Comparison of ENCODE assay signal across 9 cellular contexts in the genomic region with DNA sequence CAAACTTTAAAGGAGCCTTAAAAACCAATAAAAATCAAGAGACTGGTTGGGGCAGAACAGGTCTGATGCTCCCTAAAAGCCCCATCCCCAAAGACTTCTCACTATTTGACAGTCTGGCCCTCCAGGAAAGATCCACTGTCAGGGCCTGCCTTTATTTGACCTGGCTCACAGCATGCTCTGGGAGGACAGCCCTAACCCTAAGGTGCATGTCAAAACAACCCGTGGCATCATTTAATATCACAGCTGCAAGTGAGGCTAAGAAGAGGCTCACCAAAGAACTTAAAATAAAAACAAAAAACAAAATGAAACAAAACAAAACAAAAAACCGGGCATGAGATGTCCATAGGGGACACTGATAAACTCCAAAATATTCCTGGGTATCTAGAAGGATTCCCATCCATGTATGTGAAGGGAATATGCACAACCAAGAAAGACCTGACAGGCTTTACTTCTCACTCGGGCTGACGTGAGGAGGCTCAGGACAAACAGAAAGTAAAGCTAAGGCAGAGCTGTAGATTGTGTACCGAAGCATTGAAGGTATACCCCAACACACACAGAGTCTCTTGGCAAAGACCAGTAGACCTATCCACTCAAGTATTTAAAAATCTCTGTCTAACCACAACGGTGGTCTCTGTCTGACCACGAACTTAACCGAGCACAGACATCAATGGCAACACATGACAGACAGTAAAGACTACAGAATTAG. TPM values are rescaled to one million over a fixed set of nuclear protein-coding genes. Genes with fewer than 3 reads are reported as not detected.
A peak's percentile ranks its signal among the peaks of the same experiment; 100 is the strongest.
DNase-seq lines count a peak whose midpoint lies in the region; ATAC-seq lines count a peak whose summit lies in the region.
"Had no signal": no experiment of that assay in that cellular context is flagged by ENCODE, and none has a peak within 500 bp of the region (broad histone marks: within the 10 kb centered on the region; RNA-seq: fewer than 3 reads in every experiment).

No MANE protein-coding gene starts in this region.

- intact Hi-C loops in sciatic nerve (cut with DNase I), result no loop called here

- H3K9me3 Mint-ChIP-seq in activated CD8-positive, alpha-beta memory T cell treated with anti-CD3 and anti-CD28 coated beads, Interleukin-2, amount 10 ng/mL, durations not matched to agents 7 days and 5 days (ENCODE audit: low read depth), result no peaks in the 10 kb centered on the region

- CTCF ChIA-PET in activated CD8-positive, alpha-beta memory T cell treated with anti-CD3 and anti-CD28 coated beads, Interleukin-2, amount 10 ng/mL, durations not matched to agents 7 days and 5 days (lab: Charles Lee), result interaction anchor here (1.3 kb wide), 1 partner anchor 8 kb away, joined by 4 read pairs; no protein-coding TSS in a partner anchor

- no peaks in the 10 kb centered on the region for H3K9me3 ChIP-seq in T-helper 17 cell (ENCODE audit: control insufficient read depth, low read length, poor library complexity, severe bottlenecking)

- DNase-seq in activated CD8-positive, alpha-beta memory T cell treated with anti-CD3 and anti-CD28 coated beads, Interleukin-2, amount 10 ng/mL, durations not matched to agents 7 days and 5 days, result no peak
- no peak for DNase-seq in activated CD8-positive, alpha-beta memory T cell treated with anti-CD3 and anti-CD28 coated beads, Interleukin-2, amount 50 U/mL, for 48 hours
- DNase-seq in T-helper 17 cell (no peak), sciatic nerve (ENCODE audit: low spot score) (no peak), NCI-H1048 (lab: John Stamatoyannopoulos, UW) (no peak), 8988T (no peak)
- DNase-seq: IMR-90 had no signal

- ATAC-seq in activated CD8-positive, alpha-beta memory T cell treated with anti-CD3 and anti-CD28 coated beads, Interleukin-2, amount 10 ng/mL, durations not matched to agents 7 days and 5 days, result peak; percentile 54
- ATAC-seq in HG02884 (IDR thresholded peaks at IDR 0.05; ENCODE audit: unreplicated experiment) (peak; percentile 67), T-helper 17 cell (peak; percentile 54), sciatic nerve (peak; percentile 70), GM21526 (IDR thresholded peaks at IDR 0.05; ENCODE audit: low FRiP score, unreplicated experiment) (no peak)

- peak overlapping the region; percentile 17 for H3K4me3 Mint-ChIP-seq in activated CD8-positive, alpha-beta memory T cell treated with anti-CD3 and anti-CD28 coated beads, Interleukin-2, amount 10 ng/mL, durations not matched to agents 7 days and 5 days
- peak overlapping the region; percentile 57 for H3K4me3 Mint-ChIP-seq in T-helper 17 cell

- peaks cover 7% of the 10 kb centered on the region for H3K36me3 Mint-ChIP-seq in activated CD8-positive, alpha-beta memory T cell treated with anti-CD3 and anti-CD28 coated beads, Interleukin-2, amount 10 ng/mL, durations not matched to agents 7 days and 5 days
- peaks cover 5% of the 10 kb centered on the region for H3K36me3 Mint-ChIP-seq in T-helper 17 cell (ENCODE audit: low read depth)

- no peak overlapping the region for H3K27ac Mint-ChIP-seq in activated CD8-positive, alpha-beta memory T cell treated with anti-CD3 and anti-CD28 coated beads, Interleukin-2, amount 10 ng/mL, durations not matched to agents 7 days and 5 days
- H3K27ac Mint-ChIP-seq in T-helper 17 cell, result peak overlapping the region; percentile 86

- H3K27me3 Mint-ChIP-seq in activated CD8-positive, alpha-beta memory T cell treated with anti-CD3 and anti-CD28 coated beads, Interleukin-2, amount 10 ng/mL, durations not matched to agents 7 days and 5 days, result no peaks in the 10 kb centered on the region
- no peaks in the 10 kb centered on the region for H3K27me3 Mint-ChIP-seq in T-helper 17 cell

- peaks cover 20% of the 10 kb centered on the region for H3K4me1 Mint-ChIP-seq in activated CD8-positive, alpha-beta memory T cell treated with anti-CD3 and anti-CD28 coated beads, Interleukin-2, amount 10 ng/mL, durations not matched to agents 7 days and 5 days
- peaks cover 10% of the 10 kb centered on the region for H3K4me1 Mint-ChIP-seq in T-helper 17 cell

RNA-seq across cellular contexts. Expression of gene AHI1, which starts 57.3 kb away (rescaled TPM):
- 10 to 100 TPM; 29.8 to 88.0 TPM for total RNA-seq in activated CD8-positive, alpha-beta memory T cell treated with anti-CD3 and anti-CD28 coated beads, Interleukin-2, amount 10 ng/mL, durations not matched to agents 7 days and 5 days
- total RNA-seq in T-helper 17 cell, result 10 to 100 TPM; 27.6 to 29.0 TPM
- 61.1 TPM for total RNA-seq in sciatic nerve
